24 cellular contexts compared by ENCODE assay signal in genomic region chr12:49527361-49528130, GRCh38. TPM values are rescaled to one million over a fixed set of nuclear protein-coding genes. Genes with fewer than 3 reads are reported as not detected.
A peak's percentile ranks its signal among the peaks of the same experiment; 100 is the strongest.
DNase-seq lines count a peak whose midpoint lies in the region; ATAC-seq and TF ChIP-seq lines count a peak whose summit lies in the region.
"Had no signal": no experiment of that assay in that cellular context is flagged by ENCODE, and none has a peak within 500 bp of the region (broad histone marks: within the 10 kb centered on the region; RNA-seq: fewer than 3 reads in every experiment).

No MANE protein-coding gene starts in this region.

- peak; percentile 27 for DNase-seq in HK-2 (ENCODE audit: unreplicated experiment)
- no peak for DNase-seq in WTC11 (ENCODE audit: low spot score)
- DNase-seq in activated T-helper 1 cell treated with anti-CD3 and anti-CD28 coated beads, Interleukin-12 subunit alpha, Interleukin-12 subunit beta, Interleukin-2, Interleukin-4 antibody, amounts not matched to agents 30 ng/mL and 10 ng/mL and 1 ng/mL, durations not matched to agents 14 hours and 24 hours and 36 hours (ENCODE audit: low spot score), result no peak
- no peak for DNase-seq in DMS53 treated with DMSO at 0.1 percent for 48 hours (lab: John Stamatoyannopoulos, UW; ENCODE audit: unreplicated experiment)
- no peak for DNase-seq in mammary epithelial cell
- no peak for DNase-seq in central memory CD4-positive, alpha-beta T cell
- DNase-seq: activated CD4-positive, alpha-beta T cell treated with anti-CD3 and anti-CD28 coated beads, Interleukin-2, amount 50 U/mL, for 4 hours; activated naive CD4-positive, alpha-beta T cell; CD4-positive, alpha-beta memory T cell; DND-41; foreskin fibroblast; HCEC 1CT; Karpas-422; natural killer cell; NCI-H1048; NCI-H2081 treated with DMSO at 0.1 percent for 48 hours; NCI-H748 treated with DMSO at 0.1 percent for 48 hours; T-helper 2 cell had no signal

- no peaks in the 10 kb centered on the region for H3K27me3 ChIP-seq in BLaER1
- H3K27me3 ChIP-seq in mammary epithelial cell (ENCODE audit: insufficient read depth, low read length), result no peaks in the 10 kb centered on the region
- H3K27me3 ChIP-seq: cardiac muscle cell, SJSA1 had no signal

- peak overlapping the region; percentile 63; the same call in 1 of the 2 replicates for H3K27ac Mint-ChIP-seq in WTC11
- H3K27ac Mint-ChIP-seq in nephron, result peak overlapping the region; percentile 87 to 95 (median 90)
- H3K27ac Mint-ChIP-seq in activated T-helper 1 cell treated with anti-CD3 and anti-CD28 coated beads, Interleukin-12 subunit alpha, Interleukin-12 subunit beta, Interleukin-2, Interleukin-4 antibody, amounts not matched to agents 30 ng/mL and 10 ng/mL and 1 ng/mL, durations not matched to agents 14 hours and 24 hours and 36 hours, result no peak overlapping the region
- H3K27ac Mint-ChIP-seq: CD4-positive, alpha-beta memory T cell; natural killer cell; stimulated activated memory B cell treated with anti-CD40 and anti-IgM and Interleukin-4, amounts not matched to agents 10 μg/mL and 1 μg/mL and 100 μg/mL, for 72 hours had no signal

- H3K9ac ChIP-seq in BLaER1 (no peak overlapping the region), mammary epithelial cell (ENCODE audit: insufficient read depth, low read length) (no peak overlapping the region)

- WGBS in mammary epithelial cell (ENCODE audit: low coverage, missing lambda C conversion rate), result 86% methylated on average over 7 of the region's 7 CpGs

- H4K20me1 ChIP-seq in BLaER1 (no peaks in the 10 kb centered on the region), mammary epithelial cell (ENCODE audit: insufficient read depth, low read length) (no peaks in the 10 kb centered on the region)

- H3K9me3 Mint-ChIP-seq in WTC11 (no peaks in the 10 kb centered on the region), nephron (no peaks in the 10 kb centered on the region)
- no peaks in the 10 kb centered on the region for H3K9me3 Mint-ChIP-seq in activated T-helper 1 cell treated with anti-CD3 and anti-CD28 coated beads, Interleukin-12 subunit alpha, Interleukin-12 subunit beta, Interleukin-2, Interleukin-4 antibody, amounts not matched to agents 30 ng/mL and 10 ng/mL and 1 ng/mL, durations not matched to agents 14 hours and 24 hours and 36 hours
- H3K9me3 Mint-ChIP-seq: natural killer cell; stimulated activated memory B cell treated with anti-CD40 and anti-IgM and Interleukin-4, amounts not matched to agents 10 μg/mL and 1 μg/mL and 100 μg/mL, for 72 hours had no signal

- H2AFZ ChIP-seq in mammary epithelial cell (ENCODE audit: low read depth, low read length), result no peak overlapping the region

- H3K27me3 Mint-ChIP-seq in WTC11 (ENCODE audit: low read depth) (no peaks in the 10 kb centered on the region), nephron (ENCODE audit: low read depth) (no peaks in the 10 kb centered on the region)
- no peaks in the 10 kb centered on the region for H3K27me3 Mint-ChIP-seq in activated T-helper 1 cell treated with anti-CD3 and anti-CD28 coated beads, Interleukin-12 subunit alpha, Interleukin-12 subunit beta, Interleukin-2, Interleukin-4 antibody, amounts not matched to agents 30 ng/mL and 10 ng/mL and 1 ng/mL, durations not matched to agents 14 hours and 24 hours and 36 hours (ENCODE audit: insufficient read depth)
- H3K27me3 Mint-ChIP-seq: CD4-positive, alpha-beta memory T cell; stimulated activated memory B cell treated with anti-CD40 and anti-IgM and Interleukin-4, amounts not matched to agents 10 μg/mL and 1 μg/mL and 100 μg/mL, for 72 hours had no signal

- H3K36me3 Mint-ChIP-seq in WTC11 (peaks cover 26% of the 10 kb centered on the region), nephron (ENCODE audit: low read depth) (peaks cover 45% of the 10 kb centered on the region)
- H3K36me3 Mint-ChIP-seq in activated T-helper 1 cell treated with anti-CD3 and anti-CD28 coated beads, Interleukin-12 subunit alpha, Interleukin-12 subunit beta, Interleukin-2, Interleukin-4 antibody, amounts not matched to agents 30 ng/mL and 10 ng/mL and 1 ng/mL, durations not matched to agents 14 hours and 24 hours and 36 hours (ENCODE audit: low read depth), result peaks cover 11% of the 10 kb centered on the region

- dilution Hi-C loops in mammary epithelial cell (cut with HindIII; ENCODE audit: low sequenced_read_pairs), result no loop called here

- TF ChIP-seq CTCF in WTC11 (IDR thresholded peaks at IDR 0.05) (no peak), nephron (IDR thresholded peaks at IDR 0.05; ENCODE audit: unreplicated experiment in 3 of 3) (no peak), mammary epithelial cell (conservative IDR thresholded peaks at IDR 0.05 in 1 of 2, IDR thresholded peaks at IDR 0.05 in 1 of 2; ENCODE audit: extremely low read depth in 1 of 2, insufficient read depth in 1 of 2, low read depth in 1 of 2, low read length in 2 of 2) (no peak)

- H3K36me3 ChIP-seq in BLaER1, result peaks cover 49% of the 10 kb centered on the region
- H3K36me3 ChIP-seq in mammary epithelial cell (ENCODE audit: insufficient read depth, low read length), result peaks cover 13% of the 10 kb centered on the region

- H3K27ac ChIP-seq in BLaER1, result no peak overlapping the region
- no peak overlapping the region for H3K27ac ChIP-seq in mammary epithelial cell (ENCODE audit: insufficient read depth, low read depth, low read length)
- H3K27ac ChIP-seq: cardiac muscle cell, SJSA1, thoracic aorta had no signal

- H3K4me3 Mint-ChIP-seq in WTC11, result no peak overlapping the region
- no peak overlapping the region for H3K4me3 Mint-ChIP-seq in nephron
- no peak overlapping the region for H3K4me3 Mint-ChIP-seq in activated T-helper 1 cell treated with anti-CD3 and anti-CD28 coated beads, Interleukin-12 subunit alpha, Interleukin-12 subunit beta, Interleukin-2, Interleukin-4 antibody, amounts not matched to agents 30 ng/mL and 10 ng/mL and 1 ng/mL, durations not matched to agents 14 hours and 24 hours and 36 hours
- H3K4me3 Mint-ChIP-seq: CD4-positive, alpha-beta memory T cell; natural killer cell; stimulated activated memory B cell treated with anti-CD40 and anti-IgM and Interleukin-4, amounts not matched to agents 10 μg/mL and 1 μg/mL and 100 μg/mL, for 72 hours had no signal

- H3K4me2 ChIP-seq in BLaER1 (peak overlapping the region; percentile 18), mammary epithelial cell (ENCODE audit: insufficient read depth, low read depth, low read length) (no peak overlapping the region)

- no TSS peak for BruUV-seq in mammary epithelial cell (replicated peaks; lab: Mats Ljungman, UMichigan)

- CTCF ChIA-PET in WTC11 (lab: Charles Lee), result interaction anchor here (0.6 to 2.4 kb wide), 12 partner anchors 10 to 230 kb away, joined by 3 to 25 read pairs (median 4); partner anchors contain the start of genes DNAJC22 and KCNH3
- CTCF ChIA-PET in mammary epithelial cell (lab: Charles Lee; ENCODE audit: low non-redundant PET), result interaction anchor here (0.6 kb wide), 1 partner anchor 169 kb away, joined by 3 read pairs; no protein-coding TSS in a partner anchor

- H3K79me2 ChIP-seq in mammary epithelial cell (ENCODE audit: insufficient read depth, low read length), result no peaks in the 10 kb centered on the region

- ATAC-seq in WTC11, result no peak
- ATAC-seq: natural killer cell; stimulated activated memory B cell treated with anti-CD40 and anti-IgM and Interleukin-4, amounts not matched to agents 10 μg/mL and 1 μg/mL and 100 μg/mL, for 72 hours had no signal

- POLR2A ChIA-PET in WTC11 (lab: Charles Lee), result no interaction called here

- intact Hi-C loops in activated T-helper 1 cell treated with anti-CD3 and anti-CD28 coated beads, Interleukin-12 subunit alpha, Interleukin-12 subunit beta, Interleukin-2, Interleukin-4 antibody, amounts not matched to agents 30 ng/mL and 10 ng/mL and 1 ng/mL, durations not matched to agents 14 hours and 24 hours and 36 hours (cut with micrococcal nuclease), result no loop called here
- intact Hi-C loops in mammary epithelial cell (cut with micrococcal nuclease), result no loop called here

- peaks cover 13% of the 10 kb centered on the region for H3K4me1 ChIP-seq in BLaER1
- no peaks in the 10 kb centered on the region for H3K4me1 ChIP-seq in mammary epithelial cell (ENCODE audit: insufficient read depth, low read length)
- H3K4me1 ChIP-seq: SJSA1 had no signal

- in situ Hi-C loops in mammary epithelial cell (cut with MboI; ENCODE audit: low sequenced_read_pairs in 2 of 2), result no loop called here

- H3K9me3 ChIP-seq in BLaER1, result no peaks in the 10 kb centered on the region
- H3K9me3 ChIP-seq in mammary epithelial cell (replicated peaks; ENCODE audit: insufficient read depth, low read length), result no peaks in the 10 kb centered on the region
- H3K9me3 ChIP-seq: SJSA1, thoracic aorta had no signal

- no peak overlapping the region for H3K4me3 ChIP-seq in BLaER1
- no peak overlapping the region for H3K4me3 ChIP-seq in mammary epithelial cell (replicated peaks in 1 of 3; ENCODE audit: insufficient read depth in 1 of 3, low read depth in 2 of 3, low read length in 3 of 3)
- H3K4me3 ChIP-seq: cardiac muscle cell, SJSA1, thoracic aorta had no signal

- H3K4me1 Mint-ChIP-seq in WTC11, result peaks cover 8% of the 10 kb centered on the region
- H3K4me1 Mint-ChIP-seq in nephron, result peaks cover 9% of the 10 kb centered on the region
- no peaks in the 10 kb centered on the region for H3K4me1 Mint-ChIP-seq in activated T-helper 1 cell treated with anti-CD3 and anti-CD28 coated beads, Interleukin-12 subunit alpha, Interleukin-12 subunit beta, Interleukin-2, Interleukin-4 antibody, amounts not matched to agents 30 ng/mL and 10 ng/mL and 1 ng/mL, durations not matched to agents 14 hours and 24 hours and 36 hours (ENCODE audit: low read depth)
- H3K4me1 Mint-ChIP-seq: natural killer cell had no signal

TF ChIP-seq in WTC11, 78 proteins besides CTCF, POLR2A, EP300 and RAD21 (continues in another document):
- TF ChIP-seq GTF2I (CRISPR knock-in tag; conservative IDR thresholded peaks at IDR 0.05) (no peak), OVOL2 (CRISPR knock-in tag; IDR thresholded peaks at IDR 0.05; ENCODE audit: borderline replicate concordance) (no peak), EMX1 (CRISPR knock-in tag; IDR thresholded peaks at IDR 0.05) (no peak)

RNA-seq across cellular contexts. Expression of gene KCNH3, which starts 11.3 kb away (rescaled TPM):
- 0.27 to 0.44 TPM (median 0.44 TPM) in 3 replicates for total RNA-seq in WTC11 (2021)
- 0.93 and 1.6 TPM in 2 replicates for total RNA-seq in activated T-helper 1 cell treated with anti-CD3 and anti-CD28 coated beads, Interleukin-12 subunit alpha, Interleukin-12 subunit beta, Interleukin-2, Interleukin-4 antibody, amounts not matched to agents 30 ng/mL and 10 ng/mL and 1 ng/mL, durations not matched to agents 14 hours and 24 hours and 36 hours
- total RNA-seq in mammary epithelial cell, result 1 to 10 TPM in 1 of 2 donors, under 1 TPM in 1; under 0.01 to 1.2 TPM
- polyA plus RNA-seq in mammary epithelial cell, result 0.08 TPM
- not detected for polyA minus RNA-seq in mammary epithelial cell

RNA-seq across cellular contexts. Expression of gene MCRS1, which starts 40.4 kb away (rescaled TPM):
- total RNA-seq in WTC11 (2021), result 94.8 to 105 TPM (median 96.5 TPM) in 3 replicates
- 77.1 and 77.9 TPM in 2 replicates for total RNA-seq in activated T-helper 1 cell treated with anti-CD3 and anti-CD28 coated beads, Interleukin-12 subunit alpha, Interleukin-12 subunit beta, Interleukin-2, Interleukin-4 antibody, amounts not matched to agents 30 ng/mL and 10 ng/mL and 1 ng/mL, durations not matched to agents 14 hours and 24 hours and 36 hours
- 10 to 100 TPM; 43.8 to 59.5 TPM for total RNA-seq in mammary epithelial cell
- 68.9 TPM for polyA plus RNA-seq in mammary epithelial cell
- polyA minus RNA-seq in mammary epithelial cell, result 38.1 TPM
